In genomic region chr14:69664865-69665526, GRCh38 we compare ENCODE assay signal across 12 cellular contexts. TPM values are rescaled to one million over a fixed set of nuclear protein-coding genes. Genes with fewer than 3 reads are reported as not detected.
DNase-seq lines count a peak whose midpoint lies in the region; ATAC-seq lines count a peak whose summit lies in the region.
"Had no signal": no experiment of that assay in that cellular context is flagged by ENCODE, and none has a peak within 500 bp of the region (broad histone marks: within the 10 kb centered on the region; RNA-seq: fewer than 3 reads in every experiment).

No MANE protein-coding gene starts in this region.

- no peaks in the 10 kb centered on the region for H3K27me3 ChIP-seq in GM23248 (replicated peaks; ENCODE audit: insufficient read depth)
- H3K27me3 ChIP-seq: SJSA1 had no signal

- H3K36me3 Mint-ChIP-seq in activated T-helper 17 cell treated with anti-CD3 and anti-CD28 coated beads, Interleukin-2, amount 50 U/mL, for 72 hours (ENCODE audit: low read depth), result peaks cover 89% of the 10 kb centered on the region
- H3K36me3 Mint-ChIP-seq in immature natural killer cell, result peaks cover 0 to 9% (median 3%) of the 10 kb centered on the region in 3 donors
- peaks cover 87% of the 10 kb centered on the region for H3K36me3 Mint-ChIP-seq in stimulated activated effector memory CD8-positive, alpha-beta T cell treated with anti-CD3 and anti-CD28 coated beads, Interleukin-12 subunit alpha, Interleukin-12 subunit beta, amount 100 ng/mL, for 72 hours
- peaks cover 32% of the 10 kb centered on the region for H3K36me3 Mint-ChIP-seq in effector memory CD8-positive, alpha-beta T cell (ENCODE audit: insufficient read depth)

- WGBS in GM23248 (ENCODE audit: low coverage in 1 of 2, low lambda C conversion rate in 2 of 2, missing lambda C conversion rate in 2 of 2), 2 experiments, result 66 to 67% methylated on average over 7 of the region's 7 CpGs

- peak overlapping the region; percentile 86 for H3K27ac ChIP-seq in GM23248

- no peak overlapping the region for H3K4me2 ChIP-seq in GM23248 (ENCODE audit: unreplicated experiment)
- H3K4me2 ChIP-seq: smooth muscle cell had no signal

- no peaks in the 10 kb centered on the region for H3K9me3 ChIP-seq in GM23248 (ENCODE audit: low read depth)
- H3K9me3 ChIP-seq: SJSA1 had no signal

- no peak overlapping the region for H3K4me3 ChIP-seq in GM23248
- H3K4me3 ChIP-seq: SJSA1, smooth muscle cell had no signal

- in situ Hi-C loops in GM23248 (cut with MboI), result no loop called here

- DNase-seq in GM23248 (no peak), immature natural killer cell (no peak), MV-4-11 (lab: John Stamatoyannopoulos, UW) (no peak)
- no peak for DNase-seq in stimulated activated effector memory CD8-positive, alpha-beta T cell treated with anti-CD3 and anti-CD28 coated beads, Interleukin-12 subunit alpha, Interleukin-12 subunit beta, amount 100 ng/mL, for 72 hours (ENCODE audit: low spot score in 2 of 2)
- DNase-seq in effector memory CD8-positive, alpha-beta T cell, result no peak
- DNase-seq in stimulated activated CD4-positive, alpha-beta T cell treated with anti-CD3 and anti-CD28 coated beads, Interleukin-4, amount 100 ng/mL, for 24 hours, result no peak
- DNase-seq: activated effector memory CD4-positive, alpha-beta T cell treated with Interleukin-2 at 50 U/mL for 16 hours had no signal

- no peaks in the 10 kb centered on the region for H3K9me2 ChIP-seq in GM23248 (ENCODE audit: insufficient read depth)

- 0 out of 2 replicates have a peak overlapping the region, but pooled peaks have one; percentile 12 for H3K9ac ChIP-seq in GM23248

- H3K4me3 Mint-ChIP-seq in activated T-helper 17 cell treated with anti-CD3 and anti-CD28 coated beads, Interleukin-2, amount 50 U/mL, for 72 hours, result no peak overlapping the region
- H3K4me3 Mint-ChIP-seq in immature natural killer cell, result peak overlapping the region in 1 of 5 donors; percentile 35
- H3K4me3 Mint-ChIP-seq in stimulated activated effector memory CD8-positive, alpha-beta T cell treated with anti-CD3 and anti-CD28 coated beads, Interleukin-12 subunit alpha, Interleukin-12 subunit beta, amount 100 ng/mL, for 72 hours, result no peak overlapping the region
- H3K4me3 Mint-ChIP-seq in effector memory CD8-positive, alpha-beta T cell, result no peak overlapping the region

- no peaks in the 10 kb centered on the region for H3K36me3 ChIP-seq in GM23248 (ENCODE audit: low read depth)
- H3K36me3 ChIP-seq: SJSA1 had no signal

- no peaks in the 10 kb centered on the region for H4K20me1 ChIP-seq in GM23248 (ENCODE audit: insufficient read depth)

- H3F3A ChIP-seq in GM23248 (ENCODE audit: insufficient read depth), result peaks cover 39% of the 10 kb centered on the region

- peak overlapping the region; percentile 78 for H3K27ac Mint-ChIP-seq in activated T-helper 17 cell treated with anti-CD3 and anti-CD28 coated beads, Interleukin-2, amount 50 U/mL, for 72 hours
- H3K27ac Mint-ChIP-seq in immature natural killer cell, result peak overlapping the region in 5 of 6 donors; percentile 3 to 75 (median 56)
- H3K27ac Mint-ChIP-seq in stimulated activated effector memory CD8-positive, alpha-beta T cell treated with anti-CD3 and anti-CD28 coated beads, Interleukin-12 subunit alpha, Interleukin-12 subunit beta, amount 100 ng/mL, for 72 hours, result peak overlapping the region; percentile 63
- H3K27ac Mint-ChIP-seq in effector memory CD8-positive, alpha-beta T cell, result peak overlapping the region in 1 of 2 donors; percentile 57

- no peak overlapping the region for H2AFZ ChIP-seq in GM23248

- peaks cover 69% of the 10 kb centered on the region for H3K4me1 Mint-ChIP-seq in activated T-helper 17 cell treated with anti-CD3 and anti-CD28 coated beads, Interleukin-2, amount 50 U/mL, for 72 hours
- peaks cover 91 to 99% of the 10 kb centered on the region in 2 donors for H3K4me1 Mint-ChIP-seq in immature natural killer cell
- H3K4me1 Mint-ChIP-seq in stimulated activated effector memory CD8-positive, alpha-beta T cell treated with anti-CD3 and anti-CD28 coated beads, Interleukin-12 subunit alpha, Interleukin-12 subunit beta, amount 100 ng/mL, for 72 hours, result peaks cover 97% of the 10 kb centered on the region
- H3K4me1 Mint-ChIP-seq in effector memory CD8-positive, alpha-beta T cell (ENCODE audit: low read depth in 2 of 2), result peaks cover 59 to 93% of the 10 kb centered on the region in 2 donors

- H3K27me3 Mint-ChIP-seq in activated T-helper 17 cell treated with anti-CD3 and anti-CD28 coated beads, Interleukin-2, amount 50 U/mL, for 72 hours, result no peaks in the 10 kb centered on the region
- peaks cover 0 to 2% (median 2%) of the 10 kb centered on the region in 3 donors for H3K27me3 Mint-ChIP-seq in immature natural killer cell (ENCODE audit: low read depth in 3 of 3)
- no peaks in the 10 kb centered on the region for H3K27me3 Mint-ChIP-seq in effector memory CD8-positive, alpha-beta T cell

- no peaks in the 10 kb centered on the region for H3K9me3 Mint-ChIP-seq in activated T-helper 17 cell treated with anti-CD3 and anti-CD28 coated beads, Interleukin-2, amount 50 U/mL, for 72 hours
- H3K9me3 Mint-ChIP-seq in immature natural killer cell, result no peaks in the 10 kb centered on the region
- H3K9me3 Mint-ChIP-seq in stimulated activated effector memory CD8-positive, alpha-beta T cell treated with anti-CD3 and anti-CD28 coated beads, Interleukin-12 subunit alpha, Interleukin-12 subunit beta, amount 100 ng/mL, for 72 hours, result no peaks in the 10 kb centered on the region
- H3K9me3 Mint-ChIP-seq in effector memory CD8-positive, alpha-beta T cell, result no peaks in the 10 kb centered on the region

- H3K79me2 ChIP-seq in GM23248 (ENCODE audit: insufficient read depth), result peaks cover 81% of the 10 kb centered on the region

- ATAC-seq in activated T-helper 17 cell treated with anti-CD3 and anti-CD28 coated beads, Interleukin-2, amount 50 U/mL, for 72 hours (replicated peaks), result no peak
- ATAC-seq in stimulated activated effector memory CD8-positive, alpha-beta T cell treated with anti-CD3 and anti-CD28 coated beads, Interleukin-12 subunit alpha, Interleukin-12 subunit beta, amount 100 ng/mL, for 72 hours, result no peak
- ATAC-seq in effector memory CD8-positive, alpha-beta T cell (replicated peaks), result no peak
- ATAC-seq in HG03095 (IDR thresholded peaks at IDR 0.05; ENCODE audit: unreplicated experiment), result no peak
- ATAC-seq: activated CD4-positive, CD25-positive, alpha-beta regulatory T cell treated with anti-CD3 and anti-CD28 coated beads, Interleukin-2, amount 50 U/mL, for 24 hours had no signal

- peaks cover 45% of the 10 kb centered on the region for H3K4me1 ChIP-seq in GM23248 (ENCODE audit: insufficient read depth)

RNA-seq across cellular contexts. Expression of gene SUSD6, which starts 53.6 kb away (rescaled TPM):
- total RNA-seq in GM23248 (2014; rRNA removed; shearing (Covaris generic)), result 12.2 and 15.6 TPM in 2 replicates
- polyA plus RNA-seq in GM23248 (2016; fragmentation: Nextera tagmentation; extraction: Ambion mirVana) (23.2 and 24.1 TPM in 2 replicates), immature natural killer cell (10 to 100 TPM; 13.0 to 24.1 (median 15.5) TPM)
- 10 to 100 TPM; 76.9 to 96.4 TPM for total RNA-seq in activated T-helper 17 cell treated with anti-CD3 and anti-CD28 coated beads, Interleukin-2, amount 50 U/mL, for 72 hours
